Comparison of ENCODE assay signal across 8 cellular contexts in genomic region chr14:100486025-100486828, GRCh38.
A peak's percentile ranks its signal among the peaks of the same experiment; 100 is the strongest.
DNase-seq lines count a peak whose midpoint lies in the region; ATAC-seq and TF ChIP-seq lines count a peak whose summit lies in the region.

No MANE protein-coding gene starts in this region.

- intact Hi-C loops in prostate gland (cut with DNase I): no loop called here

- H3K9me3 ChIP-seq in NT2/D1 (ENCODE audit: insufficient read depth, low read length) (no peaks in the 10 kb centered on the region), prostate gland (no peaks in the 10 kb centered on the region)

- no peak for TF ChIP-seq CTCF in foreskin keratinocyte (conservative IDR thresholded peaks at IDR 0.05)
- no peak for TF ChIP-seq CTCF in prostate gland (IDR thresholded peaks at IDR 0.05)

- H3K4me1 ChIP-seq in NT2/D1 (ENCODE audit: insufficient read depth, insufficient read length) (peaks cover 3% of the 10 kb centered on the region), foreskin keratinocyte (no peaks in the 10 kb centered on the region), prostate gland (replicated peaks) (no peaks in the 10 kb centered on the region)

- peak; percentile 69 for ATAC-seq in GM18907 (IDR thresholded peaks at IDR 0.05; ENCODE audit: unreplicated experiment)
- peak; percentile 66 for ATAC-seq in HG03439 (IDR thresholded peaks at IDR 0.05; ENCODE audit: unreplicated experiment)
- peak; percentile 85 for ATAC-seq in foreskin keratinocyte

- no peaks in the 10 kb centered on the region for H3K27me3 ChIP-seq in NT2/D1 (ENCODE audit: insufficient read depth, insufficient read length)
- H3K27me3 ChIP-seq in foreskin keratinocyte: no peaks in the 10 kb centered on the region
- H3K27me3 ChIP-seq in prostate gland (replicated peaks; ENCODE audit: insufficient read depth): no peaks in the 10 kb centered on the region

- H3K27ac ChIP-seq in foreskin keratinocyte (no peak overlapping the region), prostate gland (no peak overlapping the region)

- no peak for TF ChIP-seq POLR2A in prostate gland (IDR thresholded peaks at IDR 0.05)

- DNase-seq in AG08396 (ENCODE audit: low spot score): peak; percentile 82
- peak; percentile 49 for DNase-seq in NT2/D1 (ENCODE audit: low read depth, low spot score)
- peak; percentile 50 for DNase-seq in activated T-cell treated with anti-CD3 and anti-CD28 coated beads for 48 hours (ENCODE audit: low read depth)
- peak in 1 of 2 donors; percentile 19 for DNase-seq in foreskin keratinocyte
- peak; percentile 34 for DNase-seq in skeletal muscle cell (ENCODE audit: low read depth)
- no peak for DNase-seq in prostate gland (ENCODE audit: low spot score)

- H3K4me3 ChIP-seq in NT2/D1 (ENCODE audit: insufficient read length, low read depth) (no peak overlapping the region), skeletal muscle cell (ENCODE audit: low read depth, low read length) (no peak overlapping the region), prostate gland (no peak overlapping the region)

- H3K36me3 ChIP-seq in NT2/D1 (ENCODE audit: insufficient read depth, insufficient read length, low read length): no peaks in the 10 kb centered on the region
- H3K36me3 ChIP-seq in prostate gland: no peaks in the 10 kb centered on the region

- WGBS in prostate gland: 44% methylated on average over 21 of the region's 21 CpGs

- H3K9ac ChIP-seq in NT2/D1 (ENCODE audit: insufficient read length, low read depth): no peak overlapping the region
